1 cellular context compared by ENCODE assay signal in the genomic region with DNA sequence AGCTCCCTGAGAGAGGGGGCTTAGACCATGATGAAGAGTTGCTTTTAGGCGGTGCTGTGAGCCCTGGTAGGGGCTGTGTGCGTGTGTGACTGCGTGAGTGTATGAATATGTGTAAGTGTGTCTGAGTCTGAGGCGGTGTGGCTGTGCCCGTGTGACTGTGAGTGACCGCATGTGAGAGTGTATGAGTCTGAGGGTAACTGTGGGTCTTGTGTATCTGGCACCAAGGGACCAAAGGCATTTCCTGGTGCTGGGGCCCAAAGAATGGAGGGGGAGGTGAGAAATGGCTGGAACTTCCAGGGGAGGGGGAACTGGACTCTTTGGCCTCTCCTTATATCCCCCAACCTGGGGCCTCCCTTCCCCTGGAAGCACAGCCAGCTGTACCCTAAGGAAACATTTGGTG.
TF ChIP-seq lines count a peak whose summit lies in the region.

No MANE protein-coding gene starts in this region.

TF ChIP-seq in GM23338, 12 proteins besides CTCF, POLR2A, EP300 and RAD21 (continued from another document):
- TF ChIP-seq, protein P1, sequence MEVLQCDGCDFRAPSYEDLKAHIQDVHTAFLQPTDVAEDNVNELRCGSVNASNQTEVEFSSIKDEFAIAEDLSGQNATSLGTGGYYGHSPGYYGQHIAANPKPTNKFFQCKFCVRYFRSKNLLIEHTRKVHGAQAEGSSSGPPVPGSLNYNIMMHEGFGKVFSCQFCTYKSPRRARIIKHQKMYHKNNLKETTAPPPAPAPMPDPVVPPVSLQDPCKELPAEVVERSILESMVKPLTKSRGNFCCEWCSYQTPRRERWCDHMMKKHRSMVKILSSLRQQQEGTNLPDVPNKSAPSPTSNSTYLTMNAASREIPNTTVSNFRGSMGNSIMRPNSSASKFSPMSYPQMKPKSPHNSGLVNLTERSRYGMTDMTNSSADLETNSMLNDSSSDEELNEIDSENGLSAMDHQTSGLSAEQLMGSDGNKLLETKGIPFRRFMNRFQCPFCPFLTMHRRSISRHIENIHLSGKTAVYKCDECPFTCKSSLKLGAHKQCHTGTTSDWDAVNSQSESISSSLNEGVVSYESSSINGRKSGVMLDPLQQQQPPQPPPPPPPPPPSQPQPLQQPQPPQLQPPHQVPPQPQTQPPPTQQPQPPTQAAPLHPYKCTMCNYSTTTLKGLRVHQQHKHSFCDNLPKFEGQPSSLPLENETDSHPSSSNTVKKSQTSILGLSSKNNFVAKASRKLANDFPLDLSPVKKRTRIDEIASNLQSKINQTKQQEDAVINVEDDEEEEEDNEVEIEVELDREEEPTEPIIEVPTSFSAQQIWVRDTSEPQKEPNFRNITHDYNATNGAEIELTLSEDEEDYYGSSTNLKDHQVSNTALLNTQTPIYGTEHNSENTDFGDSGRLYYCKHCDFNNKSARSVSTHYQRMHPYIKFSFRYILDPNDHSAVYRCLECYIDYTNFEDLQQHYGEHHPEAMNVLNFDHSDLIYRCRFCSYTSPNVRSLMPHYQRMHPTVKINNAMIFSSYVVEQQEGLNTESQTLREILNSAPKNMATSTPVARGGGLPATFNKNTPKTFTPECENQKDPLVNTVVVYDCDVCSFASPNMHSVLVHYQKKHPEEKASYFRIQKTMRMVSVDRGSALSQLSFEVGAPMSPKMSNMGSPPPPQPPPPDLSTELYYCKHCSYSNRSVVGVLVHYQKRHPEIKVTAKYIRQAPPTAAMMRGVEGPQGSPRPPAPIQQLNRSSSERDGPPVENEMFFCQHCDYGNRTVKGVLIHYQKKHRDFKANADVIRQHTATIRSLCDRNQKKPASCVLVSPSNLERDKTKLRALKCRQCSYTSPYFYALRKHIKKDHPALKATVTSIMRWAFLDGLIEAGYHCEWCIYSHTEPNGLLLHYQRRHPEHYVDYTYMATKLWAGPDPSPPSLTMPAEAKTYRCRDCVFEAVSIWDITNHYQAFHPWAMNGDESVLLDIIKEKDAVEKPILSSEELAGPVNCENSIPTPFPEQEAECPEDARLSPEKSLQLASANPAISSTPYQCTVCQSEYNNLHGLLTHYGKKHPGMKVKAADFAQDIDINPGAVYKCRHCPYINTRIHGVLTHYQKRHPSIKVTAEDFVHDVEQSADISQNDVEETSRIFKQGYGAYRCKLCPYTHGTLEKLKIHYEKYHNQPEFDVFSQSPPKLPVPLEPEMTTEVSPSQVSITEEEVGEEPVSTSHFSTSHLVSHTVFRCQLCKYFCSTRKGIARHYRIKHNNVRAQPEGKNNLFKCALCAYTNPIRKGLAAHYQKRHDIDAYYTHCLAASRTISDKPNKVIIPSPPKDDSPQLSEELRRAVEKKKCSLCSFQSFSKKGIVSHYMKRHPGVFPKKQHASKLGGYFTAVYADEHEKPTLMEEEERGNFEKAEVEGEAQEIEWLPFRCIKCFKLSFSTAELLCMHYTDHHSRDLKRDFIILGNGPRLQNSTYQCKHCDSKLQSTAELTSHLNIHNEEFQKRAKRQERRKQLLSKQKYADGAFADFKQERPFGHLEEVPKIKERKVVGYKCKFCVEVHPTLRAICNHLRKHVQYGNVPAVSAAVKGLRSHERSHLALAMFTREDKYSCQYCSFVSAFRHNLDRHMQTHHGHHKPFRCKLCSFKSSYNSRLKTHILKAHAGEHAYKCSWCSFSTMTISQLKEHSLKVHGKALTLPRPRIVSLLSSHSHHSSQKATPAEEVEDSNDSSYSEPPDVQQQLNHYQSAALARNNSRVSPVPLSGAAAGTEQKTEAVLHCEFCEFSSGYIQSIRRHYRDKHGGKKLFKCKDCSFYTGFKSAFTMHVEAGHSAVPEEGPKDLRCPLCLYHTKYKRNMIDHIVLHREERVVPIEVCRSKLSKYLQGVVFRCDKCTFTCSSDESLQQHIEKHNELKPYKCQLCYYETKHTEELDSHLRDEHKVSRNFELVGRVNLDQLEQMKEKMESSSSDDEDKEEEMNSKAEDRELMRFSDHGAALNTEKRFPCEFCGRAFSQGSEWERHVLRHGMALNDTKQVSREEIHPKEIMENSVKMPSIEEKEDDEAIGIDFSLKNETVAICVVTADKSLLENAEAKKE (CRISPR knock-in tag; IDR thresholded peaks at IDR 0.05) = no peak
- TF ChIP-seq, protein P2, sequence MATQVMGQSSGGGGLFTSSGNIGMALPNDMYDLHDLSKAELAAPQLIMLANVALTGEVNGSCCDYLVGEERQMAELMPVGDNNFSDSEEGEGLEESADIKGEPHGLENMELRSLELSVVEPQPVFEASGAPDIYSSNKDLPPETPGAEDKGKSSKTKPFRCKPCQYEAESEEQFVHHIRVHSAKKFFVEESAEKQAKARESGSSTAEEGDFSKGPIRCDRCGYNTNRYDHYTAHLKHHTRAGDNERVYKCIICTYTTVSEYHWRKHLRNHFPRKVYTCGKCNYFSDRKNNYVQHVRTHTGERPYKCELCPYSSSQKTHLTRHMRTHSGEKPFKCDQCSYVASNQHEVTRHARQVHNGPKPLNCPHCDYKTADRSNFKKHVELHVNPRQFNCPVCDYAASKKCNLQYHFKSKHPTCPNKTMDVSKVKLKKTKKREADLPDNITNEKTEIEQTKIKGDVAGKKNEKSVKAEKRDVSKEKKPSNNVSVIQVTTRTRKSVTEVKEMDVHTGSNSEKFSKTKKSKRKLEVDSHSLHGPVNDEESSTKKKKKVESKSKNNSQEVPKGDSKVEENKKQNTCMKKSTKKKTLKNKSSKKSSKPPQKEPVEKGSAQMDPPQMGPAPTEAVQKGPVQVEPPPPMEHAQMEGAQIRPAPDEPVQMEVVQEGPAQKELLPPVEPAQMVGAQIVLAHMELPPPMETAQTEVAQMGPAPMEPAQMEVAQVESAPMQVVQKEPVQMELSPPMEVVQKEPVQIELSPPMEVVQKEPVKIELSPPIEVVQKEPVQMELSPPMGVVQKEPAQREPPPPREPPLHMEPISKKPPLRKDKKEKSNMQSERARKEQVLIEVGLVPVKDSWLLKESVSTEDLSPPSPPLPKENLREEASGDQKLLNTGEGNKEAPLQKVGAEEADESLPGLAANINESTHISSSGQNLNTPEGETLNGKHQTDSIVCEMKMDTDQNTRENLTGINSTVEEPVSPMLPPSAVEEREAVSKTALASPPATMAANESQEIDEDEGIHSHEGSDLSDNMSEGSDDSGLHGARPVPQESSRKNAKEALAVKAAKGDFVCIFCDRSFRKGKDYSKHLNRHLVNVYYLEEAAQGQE (IDR thresholded peaks at IDR 0.05; ENCODE audit: unreplicated experiment) = no peak
- TF ChIP-seq CREB1 (CRISPR knock-in tag; IDR thresholded peaks at IDR 0.05; ENCODE audit: low read depth) (no peak), JUNB (IDR thresholded peaks at IDR 0.05; ENCODE audit: unreplicated experiment) (no peak), ZNF114 (CRISPR knock-in tag; IDR thresholded peaks at IDR 0.05) (no peak), POLR2AphosphoS5 (IDR thresholded peaks at IDR 0.05; ENCODE audit: low read depth) (no peak), ZNF331 (CRISPR knock-in tag; IDR thresholded peaks at IDR 0.05; ENCODE audit: low read depth) (no peak), EZH2 (IDR thresholded peaks at IDR 0.05; ENCODE audit: low read depth, unreplicated experiment) (no peak)
